In the genomic region with DNA sequence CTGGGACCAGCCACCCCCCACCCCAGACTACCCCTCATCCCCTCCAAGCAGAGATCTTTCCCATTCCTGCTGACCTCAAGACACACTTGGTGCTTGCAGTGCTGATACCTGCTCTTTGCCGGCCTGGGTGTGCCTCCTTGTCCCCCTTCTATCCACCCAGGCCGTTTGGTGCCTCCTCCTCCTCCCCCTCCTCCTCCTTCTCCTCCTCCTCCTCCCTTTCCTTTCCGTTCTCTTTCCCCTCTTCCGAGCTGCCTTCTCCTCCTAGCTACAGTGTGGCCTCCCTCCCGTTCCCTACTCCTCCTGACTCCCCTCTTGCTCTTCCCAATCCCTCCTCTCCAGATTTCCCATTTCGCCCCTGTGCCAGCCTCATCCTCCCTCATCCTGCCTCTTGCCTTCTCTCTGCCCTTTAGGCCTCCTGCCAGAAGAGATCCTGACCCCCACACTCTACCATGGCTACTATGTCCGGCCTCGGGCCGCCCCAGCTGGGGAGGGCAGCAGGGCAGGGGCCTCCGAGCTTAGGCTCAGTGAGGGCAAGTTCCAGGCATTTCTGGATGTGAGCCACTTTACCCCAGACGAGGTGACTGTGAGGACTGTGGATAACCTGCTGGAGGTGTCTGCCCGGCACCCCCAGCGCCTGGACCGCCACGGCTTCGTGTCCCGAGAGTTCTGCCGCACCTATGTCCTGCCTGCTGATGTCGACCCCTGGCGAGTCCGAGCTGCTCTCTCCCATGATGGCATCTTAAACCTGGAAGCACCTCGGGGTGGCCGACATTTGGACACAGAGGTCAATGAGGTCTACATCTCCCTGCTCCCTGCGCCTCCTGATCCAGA, we compare ENCODE assay signal across 12 cellular contexts. TPM values are rescaled to one million over a fixed set of nuclear protein-coding genes. Genes with fewer than 3 reads are reported as not detected.
DNase-seq lines count a peak whose midpoint lies in the region; TF ChIP-seq lines count a peak whose summit lies in the region.
"Had no signal": no experiment of that assay in that cellular context is flagged by ENCODE, and none has a peak within 500 bp of the region (broad histone marks: within the 10 kb centered on the region; RNA-seq: fewer than 3 reads in every experiment).

No MANE protein-coding gene starts in this region.

- no peak for DNase-seq in HFFc6
- DNase-seq in esophagus muscularis mucosa (ENCODE audit: extremely low spot score): no peak
- DNase-seq in stomach: no peak
- DNase-seq in MV-4-11 (lab: John Stamatoyannopoulos, UW): no peak
- DNase-seq in NCI-H69 (lab: John Stamatoyannopoulos, UW): no peak
- DNase-seq in medulla oblongata (ENCODE audit: extremely low spot score): no peak
- DNase-seq in cortex of kidney (lab: John Stamatoyannopoulos, UW): no peak
- DNase-seq: activated T-cell treated with anti-CD3 and anti-CD28 coated beads, Interleukin-2, amount 50 U/mL, for 1 hour; NCI-H82; stimulated activated naive CD8-positive, alpha-beta T cell treated with anti-CD3 and anti-CD28 coated beads, Interleukin-15, amount 100 ng/mL, for 72 hours had no signal

- H3K4me1 Mint-ChIP-seq in HFFc6 (ENCODE audit: low read depth): peaks cover 36% of the 10 kb centered on the region
- H3K4me1 Mint-ChIP-seq: stimulated activated naive CD8-positive, alpha-beta T cell treated with anti-CD3 and anti-CD28 coated beads, Interleukin-15, amount 100 ng/mL, for 72 hours had no signal

- intact Hi-C loops in esophagus muscularis mucosa (cut with DNase I) (no loop called here), stomach (cut with DNase I; ENCODE audit: low total_unique reads) (no loop called here)

- no peaks in the 10 kb centered on the region for H3K9me3 Mint-ChIP-seq in HFFc6
- H3K9me3 Mint-ChIP-seq: dendritic cell treated with granulocyte-macrophage colony-stimulating factor and Interleukin-4, amounts not matched to agents 40 ng/mL and 50 ng/mL, for 4 days; stimulated activated naive CD8-positive, alpha-beta T cell treated with anti-CD3 and anti-CD28 coated beads, Interleukin-15, amount 100 ng/mL, for 72 hours had no signal

- TF ChIP-seq EP300 in esophagus muscularis mucosa (IDR thresholded peaks at IDR 0.05) (no peak), stomach (IDR thresholded peaks at IDR 0.05) (no peak)

- H3K4me3 ChIP-seq in esophagus muscularis mucosa (peak overlapping the region; percentile 65 to 81 (median 73)), mesodermal cell (ENCODE audit: extremely low read depth, insufficient read depth, low read length, poor library complexity, severe bottlenecking) (no peak overlapping the region), stomach (peak overlapping the region; percentile 46 to 57 (median 51))

- H3K9me3 ChIP-seq in esophagus muscularis mucosa: no peaks in the 10 kb centered on the region
- H3K9me3 ChIP-seq in mesodermal cell (ENCODE audit: control insufficient read depth, low read length): no peaks in the 10 kb centered on the region
- no peaks in the 10 kb centered on the region for H3K9me3 ChIP-seq in stomach

- peak overlapping the region; percentile 81 for H3K4me3 Mint-ChIP-seq in HFFc6
- H3K4me3 Mint-ChIP-seq: dendritic cell treated with granulocyte-macrophage colony-stimulating factor and Interleukin-4, amounts not matched to agents 40 ng/mL and 50 ng/mL, for 4 days; stimulated activated naive CD8-positive, alpha-beta T cell treated with anti-CD3 and anti-CD28 coated beads, Interleukin-15, amount 100 ng/mL, for 72 hours had no signal

- H3K27me3 Mint-ChIP-seq in HFFc6 (ENCODE audit: insufficient read depth): peaks cover 5% of the 10 kb centered on the region

- peaks cover 0 to 7% (median 0%) of the 10 kb centered on the region in 4 donors for H3K27me3 ChIP-seq in esophagus muscularis mucosa
- H3K27me3 ChIP-seq in stomach: peaks cover 0 to 19% (median 10%) of the 10 kb centered on the region in 3 donors

- TF ChIP-seq CTCF in HFFc6 (IDR thresholded peaks at IDR 0.05) (no peak), esophagus muscularis mucosa (IDR thresholded peaks at IDR 0.05) (no peak), stomach (IDR thresholded peaks at IDR 0.05) (no peak)

- H3K27ac ChIP-seq in esophagus muscularis mucosa (replicated peaks in 1 of 4): peak overlapping the region; percentile 97 to 99 (median 98)
- peak overlapping the region; percentile 75 for H3K27ac ChIP-seq in mesodermal cell (ENCODE audit: low read depth, low read length, severe bottlenecking)
- peak overlapping the region; percentile 49 to 94 (median 85) for H3K27ac ChIP-seq in stomach

- H3K36me3 ChIP-seq in esophagus muscularis mucosa (peaks cover 8 to 24% (median 14%) of the 10 kb centered on the region in 4 donors), mesodermal cell (ENCODE audit: control insufficient read depth, insufficient read depth, low read length) (no peaks in the 10 kb centered on the region), stomach (peaks cover 0 to 6% (median 0%) of the 10 kb centered on the region in 4 donors)

- peak overlapping the region; percentile 90 for H3K27ac Mint-ChIP-seq in HFFc6
- H3K27ac Mint-ChIP-seq: dendritic cell treated with granulocyte-macrophage colony-stimulating factor and Interleukin-4, amounts not matched to agents 40 ng/mL and 50 ng/mL, for 4 days; stimulated activated naive CD8-positive, alpha-beta T cell treated with anti-CD3 and anti-CD28 coated beads, Interleukin-15, amount 100 ng/mL, for 72 hours had no signal

- 33% methylated on average over 20 of the region's 24 CpGs for WGBS in esophagus muscularis mucosa
- 83 to 88% methylated on average over 20 to 21 of the region's 24 CpGs for WGBS in mesodermal cell (ENCODE audit: insufficient coverage in 2 of 2), 2 experiments
- 57 to 76% (median 73%) methylated on average over 21 to 24 of the region's 24 CpGs for WGBS in stomach, 5 donors

- no peak for TF ChIP-seq POLR2A in esophagus muscularis mucosa (IDR thresholded peaks at IDR 0.05; ENCODE audit: low read depth)
- TF ChIP-seq POLR2A in stomach (IDR thresholded peaks at IDR 0.05): no peak

- peaks cover 5% of the 10 kb centered on the region; the same call in 1 of the 2 replicates for H3K36me3 Mint-ChIP-seq in HFFc6 (ENCODE audit: low read depth)

- H3K4me1 ChIP-seq in esophagus muscularis mucosa (peaks cover 7 to 48% (median 39%) of the 10 kb centered on the region in 4 donors), mesodermal cell (ENCODE audit: control insufficient read depth, insufficient read depth, low read length, poor library complexity, severe bottlenecking) (peaks cover 25% of the 10 kb centered on the region), stomach (peaks cover 0 to 43% (median 16%) of the 10 kb centered on the region in 4 donors)

RNA-seq across cellular contexts. Expression of a gene that starts 0.7 kb away (rescaled TPM):
- 1 to 10 TPM; 1.7 to 7.8 (median 5.4) TPM for total RNA-seq in HFFc6 (2021; fragmentation: NEBNext Ultra II Directional; extraction: Animal tissue kit (Norgen Biotek cat#: 25700))
- total RNA-seq in esophagus muscularis mucosa (1 to 10 TPM; 1.2 to 4.0 (median 2.4) TPM), stomach (under 1 TPM in 1 of 5 donors, not detected in 4; 0.37 TPM)
- polyA plus RNA-seq in mesodermal cell (2013, experiment 1 of 2): 2.0 TPM
- 1.7 TPM for polyA plus RNA-seq in mesodermal cell (2013, experiment 2 of 2)
- polyA plus RNA-seq in stomach: 1 to 10 TPM; 2.0 to 5.1 (median 4.0) TPM

RNA-seq across cellular contexts. Expression of a gene that starts 1.7 kb away (rescaled TPM):
- 100 to 1,000 TPM in 4 of 6 experiments, 10 to 100 TPM in 2; 49.6 to 125 (median 103) TPM for total RNA-seq in HFFc6 (2021; fragmentation: NEBNext Ultra II Directional; extraction: Animal tissue kit (Norgen Biotek cat#: 25700))
- total RNA-seq in esophagus muscularis mucosa: 100 to 1,000 TPM; 315 to 493 (median 382) TPM
- polyA plus RNA-seq in mesodermal cell (2013, experiment 1 of 2): 41.3 TPM
- polyA plus RNA-seq in mesodermal cell (2013, experiment 2 of 2): 29.9 TPM
- total RNA-seq in stomach: 100 to 1,000 TPM in 2 of 5 donors, 10 to 100 TPM in 3; 28.4 to 207 (median 47.3) TPM
- 100 to 1,000 TPM in 1 of 3 donors, 10 to 100 TPM in 2; 75.6 to 122 (median 85.7) TPM for polyA plus RNA-seq in stomach

RNA-seq across cellular contexts. Expression of a gene that starts 5.5 kb away (rescaled TPM):
- under 1 TPM; 0.35 to 0.96 (median 0.64) TPM for total RNA-seq in HFFc6 (2021; fragmentation: NEBNext Ultra II Directional; extraction: Animal tissue kit (Norgen Biotek cat#: 25700))
- total RNA-seq in esophagus muscularis mucosa: 1 to 10 TPM; 1.8 to 6.9 (median 2.9) TPM
- 0.96 TPM for polyA plus RNA-seq in mesodermal cell (2013, experiment 1 of 2)
- polyA plus RNA-seq in mesodermal cell (2013, experiment 2 of 2): 0.81 TPM
- 10 to 100 TPM in 2 of 5 donors, 1 to 10 TPM in 2, not detected in 1; 3.9 to 18.7 (median 12.5) TPM for total RNA-seq in stomach
- polyA plus RNA-seq in stomach: 10 to 100 TPM; 28.0 to 43.4 (median 35.0) TPM

RNA-seq across cellular contexts. Expression of a gene that starts 23.9 kb away (rescaled TPM):
- 10 to 100 TPM in 1 of 6 experiments, 1 to 10 TPM in 5; 8.4 to 11.2 (median 9.7) TPM for total RNA-seq in HFFc6 (2021; fragmentation: NEBNext Ultra II Directional; extraction: Animal tissue kit (Norgen Biotek cat#: 25700))
- total RNA-seq in esophagus muscularis mucosa (100 to 1,000 TPM; 101 to 168 (median 122) TPM), stomach (100 to 1,000 TPM in 1 of 5 donors, 10 to 100 TPM in 4; 19.1 to 128 (median 60.4) TPM)
- 17.2 TPM for polyA plus RNA-seq in mesodermal cell (2013, experiment 1 of 2)
- 15.0 TPM for polyA plus RNA-seq in mesodermal cell (2013, experiment 2 of 2)
- 10 to 100 TPM in 2 of 3 donors, 1 to 10 TPM in 1; 6.2 to 15.6 (median 11.3) TPM for polyA plus RNA-seq in stomach

RNA-seq across cellular contexts. Expression of a gene that starts 33.9 kb away (rescaled TPM):
- 10 to 100 TPM; 10.3 to 15.6 (median 12.5) TPM for total RNA-seq in HFFc6 (2021; fragmentation: NEBNext Ultra II Directional; extraction: Animal tissue kit (Norgen Biotek cat#: 25700))
- total RNA-seq in esophagus muscularis mucosa: 10 to 100 TPM in 3 of 4 donors, 1 to 10 TPM in 1; 8.7 to 21.7 (median 19.9) TPM
- polyA plus RNA-seq in mesodermal cell (2013, experiment 1 of 2): 20.3 TPM
- 25.5 TPM for polyA plus RNA-seq in mesodermal cell (2013, experiment 2 of 2)
- total RNA-seq in stomach: 10 to 100 TPM in 1 of 5 donors, 1 to 10 TPM in 3, not detected in 1; 3.9 to 51.9 (median 5.3) TPM
- polyA plus RNA-seq in stomach: 10 to 100 TPM; 40.2 to 50.7 (median 40.7) TPM
